Comparison of ENCODE assay signal across 22 cellular contexts in genomic region chr2:65877331-65877791, GRCh38.
DNase-seq lines count a peak whose midpoint lies in the region; ATAC-seq and TF ChIP-seq lines count a peak whose summit lies in the region.
"Had no signal": no experiment of that assay in that cellular context is flagged by ENCODE, and none has a peak within 500 bp of the region (broad histone marks: within the 10 kb centered on the region; RNA-seq: fewer than 3 reads in every experiment).

No MANE protein-coding gene starts in this region.

- peak overlapping the region; percentile 26 for H4K12ac ChIP-seq in trophoblast cell (ENCODE audit: low read depth, low read length)

- no TSS peak for BruUV-seq in IMR-90 (replicated peaks; lab: Mats Ljungman, UMichigan)

- H3K4me3 ChIP-seq in AG09309 (ENCODE audit: control insufficient read depth, low read depth, low read length) (no peak overlapping the region), IMR-90 (ENCODE audit: insufficient read depth, low read depth, low read length) (no peak overlapping the region), fibroblast of the aortic adventitia (ENCODE audit: low read depth, low read length) (no peak overlapping the region), trophoblast cell (ENCODE audit: low read depth, low read length) (no peak overlapping the region)
- H3K4me3 ChIP-seq: gastrocnemius medialis, spleen, tibial artery had no signal

- H3K18ac ChIP-seq in IMR-90 (ENCODE audit: low read depth, low read length) (no peak overlapping the region), trophoblast cell (ENCODE audit: low read length) (peak overlapping the region; percentile 64)

- no peaks in the 10 kb centered on the region for H3K36me3 ChIP-seq in IMR-90 (ENCODE audit: control insufficient read depth, insufficient read depth, low read length)
- H3K36me3 ChIP-seq in trophoblast cell (ENCODE audit: control insufficient read depth in 1 of 2, insufficient read depth in 2 of 2, low read length in 2 of 2) = no peaks in the 10 kb centered on the region
- H3K36me3 ChIP-seq: gastrocnemius medialis, spleen, tibial artery had no signal

- no peak for TF ChIP-seq RAD21 in IMR-90 (IDR thresholded peaks at IDR 0.05; ENCODE audit: low read length)

- H3K4me1 ChIP-seq in IMR-90 (ENCODE audit: control insufficient read depth, insufficient read depth, low read length) (peaks cover 2% of the 10 kb centered on the region), trophoblast cell (ENCODE audit: control insufficient read depth in 1 of 2, insufficient read depth in 2 of 2, low read length in 2 of 2) (peaks cover 14% of the 10 kb centered on the region in 2 experiments)
- H3K4me1 ChIP-seq: gastrocnemius medialis, spleen had no signal

- H3K56ac ChIP-seq in IMR-90 (ENCODE audit: extremely low read depth, insufficient read depth, low read length) = no peak overlapping the region

- H3K23ac ChIP-seq in IMR-90 (ENCODE audit: low read depth, low read length) (0 out of 2 replicates have a peak overlapping the region, but pooled peaks have one; percentile 31), trophoblast cell (ENCODE audit: low read length) (no peak overlapping the region)

- no peak; the same call in none of the 2 replicates for ATAC-seq in IMR-90 (ENCODE audit: low read depth)
- no peak for ATAC-seq in HG03460 (IDR thresholded peaks at IDR 0.05; ENCODE audit: unreplicated experiment)
- ATAC-seq in HG03095 (IDR thresholded peaks at IDR 0.05; ENCODE audit: unreplicated experiment) = no peak
- ATAC-seq: gastrocnemius medialis; stimulated activated naive CD8-positive, alpha-beta T cell treated with anti-CD3 and anti-CD28 coated beads, Interleukin-15, Interleukin-2, amounts not matched to agents 100 U/mL and 50 U/mL, for 24 hours had no signal

- H2BK120ac ChIP-seq in IMR-90 (ENCODE audit: low read depth, low read length) = peak overlapping the region; percentile 63
- peak overlapping the region; percentile 61 for H2BK120ac ChIP-seq in trophoblast cell (ENCODE audit: insufficient read depth, low read length, poor library complexity)

- H2BK12ac ChIP-seq in trophoblast cell (ENCODE audit: low read length) = peak overlapping the region; percentile 51

- H4K91ac ChIP-seq in IMR-90 (ENCODE audit: insufficient read depth, low read depth, low read length) = peak overlapping the region; percentile 50; the same call in 1 of the 2 replicates
- peak overlapping the region; percentile 61 for H4K91ac ChIP-seq in trophoblast cell (ENCODE audit: low read depth, low read length)

- H3K9me3 ChIP-seq in IMR-90 (ENCODE audit: control insufficient read depth, insufficient read depth, low read length) (no peaks in the 10 kb centered on the region), trophoblast cell (ENCODE audit: insufficient read depth, low read depth, low read length) (no peaks in the 10 kb centered on the region)
- H3K9me3 ChIP-seq: gastrocnemius medialis, spleen, tibial artery had no signal

- 0 out of 2 replicates have a peak overlapping the region, but pooled peaks have one; percentile 29 for H2BK20ac ChIP-seq in IMR-90 (ENCODE audit: low read depth, low read length)

- WGBS in IMR-90 (ENCODE audit: extremely low coverage in 2 of 2, insufficient read length in 1 of 2), 2 experiments = 77% methylated on average over 5 of the region's 6 CpGs; no CpG with 5 or more reads in 1 of the 2 experiments
- WGBS in trophoblast cell (ENCODE audit: extremely low coverage, insufficient coverage, insufficient read length) = no CpG with 5 or more reads among the region's 6 CpGs

- H2BK5ac ChIP-seq in IMR-90 (ENCODE audit: low read depth, low read length, poor library complexity, severe bottlenecking) (no peak overlapping the region), trophoblast cell (ENCODE audit: low read depth, low read length, poor library complexity) (peak overlapping the region; percentile 63)

- POLR2A ChIA-PET in IMR-90 (lab: Charles Lee; ENCODE audit: unreplicated experiment) = no interaction called here

- dilution Hi-C loops in IMR-90 (cut with HindIII; ENCODE audit: low sequenced_read_pairs, unreplicated experiment) = no loop called here

- peak overlapping the region; percentile 34 for H2AFZ ChIP-seq in IMR-90 (replicated peaks; ENCODE audit: low read length, poor library complexity)
- no peak overlapping the region for H2AFZ ChIP-seq in trophoblast cell (ENCODE audit: insufficient read depth, low read length, poor library complexity)

- H2AK5ac ChIP-seq in IMR-90 (ENCODE audit: low read depth, low read length) (no peak overlapping the region), trophoblast cell (ENCODE audit: low read length) (peak overlapping the region; percentile 55)

- no peak overlapping the region for H2BK15ac ChIP-seq in IMR-90 (ENCODE audit: low read depth, low read length)

- in situ Hi-C loops in IMR-90 (cut with MboI; ENCODE audit: low sequenced_read_pairs) = no loop called here

- peak; percentile 5 for DNase-seq in AG09309 (ENCODE audit: low read depth)
- peak; percentile 6 for DNase-seq in IMR-90
- DNase-seq in fibroblast of the aortic adventitia (ENCODE audit: low read depth) = peak; percentile 13
- DNase-seq in trophoblast cell = peak; percentile 21 to 26
- DNase-seq in NCI-H2227 treated with DMSO at 0.1 percent for 48 hours (lab: John Stamatoyannopoulos, UW) = no peak
- no peak for DNase-seq in GM19238 (ENCODE audit: insufficient read length, low spot score)
- DNase-seq: activated CD4-positive, alpha-beta T cell treated with anti-CD3 and anti-CD28 coated beads for 1 hour; activated naive CD4-positive, alpha-beta T cell treated with anti-CD3 and anti-CD28 coated beads for 36 hours; activated T-cell treated with anti-CD3 and anti-CD28 coated beads, Interleukin-2, amount 50 U/mL, for 48 hours; cerebellar nuclear complex; effector CD4-positive, alpha-beta T cell; gastrocnemius medialis; hypothalamus; NK-92 treated with Interleukin-12 subunit alpha and Interleukin-12 subunit beta, amount 100 ng/mL, for 24 hours; occipital lobe; SHP77 treated with DMSO at 0.1 percent for 48 hours; spleen; stimulated activated CD4-positive, alpha-beta T cell treated with anti-CD3 and anti-CD28 coated beads, Interleukin-4, amount 100 ng/mL, for 24 hours; stimulated activated naive CD8-positive, alpha-beta T cell treated with anti-CD3 and anti-CD28 coated beads, Interleukin-15, Interleukin-2, amounts not matched to agents 100 U/mL and 50 U/mL, for 24 hours; tibial artery had no signal

- H4K8ac ChIP-seq in IMR-90 (ENCODE audit: low read depth in 2 of 2, low read length in 2 of 2) (no peak overlapping the region; a peak in 1 of 4 replicates), trophoblast cell (ENCODE audit: low read depth, low read length) (peak overlapping the region; percentile 55)

- H3K27me3 ChIP-seq in IMR-90 (ENCODE audit: control insufficient read depth, insufficient read depth, low read length) (no peaks in the 10 kb centered on the region; the same call in 1 of the 2 replicates), trophoblast cell (ENCODE audit: insufficient read depth, low read length) (no peaks in the 10 kb centered on the region)
- H3K27me3 ChIP-seq: gastrocnemius medialis, spleen, tibial artery had no signal

- H3K14ac ChIP-seq in IMR-90 (replicated peaks; ENCODE audit: low read depth, low read length) (no peak overlapping the region), trophoblast cell (ENCODE audit: low read length) (peak overlapping the region; percentile 65)

- H4K20me1 ChIP-seq in IMR-90 (ENCODE audit: insufficient read depth, low read length) = no peaks in the 10 kb centered on the region

- H4K5ac ChIP-seq in IMR-90 (ENCODE audit: low read depth, low read length) = no peak overlapping the region

- TF ChIP-seq POLR2A in IMR-90 (IDR thresholded peaks at IDR 0.05; ENCODE audit: low read depth, low read length) = no peak

- H3K79me2 ChIP-seq in trophoblast cell (ENCODE audit: control insufficient read depth, insufficient read depth, low read length, poor library complexity) = no peaks in the 10 kb centered on the region

- no peak overlapping the region for H3K27ac ChIP-seq in IMR-90 (ENCODE audit: insufficient read depth, low read length)
- H3K27ac ChIP-seq in trophoblast cell (ENCODE audit: low read depth, low read length) = peak overlapping the region; percentile 75
- H3K27ac ChIP-seq: gastrocnemius medialis, spleen had no signal

- H3K9ac ChIP-seq in IMR-90 (ENCODE audit: low read depth, low read length) (no peak overlapping the region), trophoblast cell (ENCODE audit: low read length) (no peak overlapping the region)

- intact Hi-C loops in IMR-90 (cut with micrococcal nuclease) = no loop called here

- TF ChIP-seq CTCF in AG09309 (IDR thresholded peaks at IDR 0.05; ENCODE audit: control insufficient read depth, insufficient read depth, low read depth, low read length, missing control alignments) (no peak), IMR-90 (conservative IDR thresholded peaks at IDR 0.05; ENCODE audit: low read depth, low read length) (no peak), fibroblast of the aortic adventitia (IDR thresholded peaks at IDR 0.05; ENCODE audit: insufficient read depth, low read length) (no peak)

- no peak overlapping the region for H3K4me2 ChIP-seq in IMR-90 (ENCODE audit: low read depth, low read length)
- no peak overlapping the region for H3K4me2 ChIP-seq in trophoblast cell (ENCODE audit: low read length)

- H3K4ac ChIP-seq in IMR-90 (ENCODE audit: low read depth, low read length) (peak overlapping the region; percentile 34), trophoblast cell (ENCODE audit: low read depth, low read length) (no peak overlapping the region)

- H2AK9ac ChIP-seq in IMR-90 (replicated peaks; ENCODE audit: low read depth, low read length, poor library complexity) = no peak overlapping the region

- CTCF ChIA-PET in IMR-90 (lab: Yijun Ruan, JAX) = no interaction called here

- no peaks in the 10 kb centered on the region for H3K79me1 ChIP-seq in IMR-90 (ENCODE audit: low read depth in 1 of 2, low read length in 2 of 2)
- H3K79me1 ChIP-seq in trophoblast cell (ENCODE audit: low read length) = peaks cover 7% of the 10 kb centered on the region

- no peaks in the 10 kb centered on the region; the same call in 1 of the 2 replicates for H3K9me1 ChIP-seq in IMR-90 (ENCODE audit: insufficient read depth, low read length)

TF ChIP-seq in IMR-90, 13 proteins besides CTCF, POLR2A, EP300 and RAD21 (continues in another document):
- TF ChIP-seq MAZ (IDR thresholded peaks at IDR 0.05; ENCODE audit: borderline replicate concordance, low read depth, low read length) (no peak), USF2 (IDR thresholded peaks at IDR 0.05; ENCODE audit: low read depth, low read length) (no peak), RCOR1 (IDR thresholded peaks at IDR 0.05; ENCODE audit: insufficient replicate concordance, low read length) (no peak), SMC3 (IDR thresholded peaks at IDR 0.05; ENCODE audit: low read depth, low read length) (no peak), CEBPB (IDR thresholded peaks at IDR 0.05; ENCODE audit: low read depth, low read length) (no peak)

Comparison
In these comparisons a context has a peak if more than half of its experiments do, and no peak if none do; other contexts are left out.
1. DNase-seq: peak in AG09309 (single experiment), IMR-90 (single experiment), fibroblast of the aortic adventitia (single experiment) and trophoblast cell (2 of 2); none in NCI-H2227 treated with DMSO at 0.1 percent for 48 hours (single experiment) and GM19238 (single experiment).